In genomic region chr12:459050-459429, GRCh38 we compare ENCODE assay signal across 8 cellular contexts. TPM values are rescaled to one million over a fixed set of nuclear protein-coding genes. Genes with fewer than 3 reads are reported as not detected.
DNase-seq lines count a peak whose midpoint lies in the region; TF ChIP-seq lines count a peak whose summit lies in the region.
"Had no signal": no experiment of that assay in that cellular context is flagged by ENCODE, and none has a peak within 500 bp of the region (broad histone marks: within the 10 kb centered on the region; RNA-seq: fewer than 3 reads in every experiment).

No MANE protein-coding gene starts in this region.

- H3K9ac ChIP-seq in HUES48 (ENCODE audit: low read depth, low read length) (no peak overlapping the region), iPS-20b (ENCODE audit: low read depth, low read length) (no peak overlapping the region)

- no peaks in the 10 kb centered on the region for H3K9me3 Mint-ChIP-seq in activated CD4-positive, alpha-beta memory T cell treated with anti-CD3 and anti-CD28 coated beads for 36 hours
- H3K9me3 Mint-ChIP-seq in HFFc6 = no peaks in the 10 kb centered on the region

- no peaks in the 10 kb centered on the region for H3K9me3 ChIP-seq in HUES48 (ENCODE audit: control insufficient read depth, insufficient read depth, low read length)
- no peaks in the 10 kb centered on the region for H3K9me3 ChIP-seq in iPS-20b (ENCODE audit: insufficient read depth, low read depth, low read length)
- H3K9me3 ChIP-seq in spleen = no peaks in the 10 kb centered on the region

- H3K4me3 Mint-ChIP-seq in activated CD4-positive, alpha-beta memory T cell treated with anti-CD3 and anti-CD28 coated beads for 36 hours = peak overlapping the region; percentile 74
- H3K4me3 Mint-ChIP-seq in HFFc6 = no peak overlapping the region

- H3K27me3 Mint-ChIP-seq in activated CD4-positive, alpha-beta memory T cell treated with anti-CD3 and anti-CD28 coated beads for 36 hours = peaks cover 18% of the 10 kb centered on the region
- peaks cover 45% of the 10 kb centered on the region for H3K27me3 Mint-ChIP-seq in HFFc6 (ENCODE audit: insufficient read depth)

- TF ChIP-seq POLR2A in spleen (IDR thresholded peaks at IDR 0.05) = no peak

- CTCF ChIA-PET in activated CD4-positive, alpha-beta memory T cell treated with anti-CD3 and anti-CD28 coated beads for 36 hours (lab: Charles Lee) = interaction anchor here (1.3 to 13.6 kb wide), 2 partner anchors 11 to 89 kb away, joined by 3 to 136 read pairs; no protein-coding TSS in a partner anchor
- CTCF ChIA-PET in HEK293T (lab: Yijun Ruan, JAX) = interaction anchor here (0.7 kb wide), 1 partner anchor 750 kb away, joined by 3 read pairs; no protein-coding TSS in a partner anchor

- H3K36me3 ChIP-seq in HUES48 (ENCODE audit: control insufficient read depth, insufficient read depth, low read length) (no peaks in the 10 kb centered on the region), iPS-20b (ENCODE audit: insufficient read depth, low read depth, low read length) (no peaks in the 10 kb centered on the region), spleen (no peaks in the 10 kb centered on the region)

- no peaks in the 10 kb centered on the region for H3K4me1 ChIP-seq in HUES48 (ENCODE audit: control insufficient read depth, insufficient read depth, low read length)
- H3K4me1 ChIP-seq in iPS-20b (ENCODE audit: insufficient read depth, low read length) = no peaks in the 10 kb centered on the region
- H3K4me1 ChIP-seq in spleen = peaks cover 5 to 22% (median 17%) of the 10 kb centered on the region in 6 donors

- H3K27ac ChIP-seq in HUES48 (ENCODE audit: low read depth, low read length) (no peak overlapping the region), iPS-20b (ENCODE audit: low read length) (no peak overlapping the region), spleen (no peak overlapping the region)

- 55 to 73% (median 68%) methylated on average over 5 of the region's 5 CpGs for WGBS in spleen, 5 donors

- peaks cover 38% of the 10 kb centered on the region for H3K27me3 ChIP-seq in HUES48 (ENCODE audit: control insufficient read depth, insufficient read depth, low read length)
- H3K27me3 ChIP-seq in iPS-20b (ENCODE audit: insufficient read depth, low read length) = peaks cover 60% of the 10 kb centered on the region
- H3K27me3 ChIP-seq in spleen (replicated peaks in 1 of 7) = peaks cover 0 to 72% (median 36%) of the 10 kb centered on the region in 7 donors

- H3K4me3 ChIP-seq in HUES48 (ENCODE audit: low read depth, low read length) (peak overlapping the region; percentile 73), iPS-20b (ENCODE audit: low read length) (peak overlapping the region; percentile 81), spleen (peak overlapping the region in 5 of 8 donors; percentile 38 to 78 (median 54))

- no peaks in the 10 kb centered on the region for H3K36me3 Mint-ChIP-seq in activated CD4-positive, alpha-beta memory T cell treated with anti-CD3 and anti-CD28 coated beads for 36 hours
- H3K36me3 Mint-ChIP-seq in HFFc6 (ENCODE audit: low read depth) = no peaks in the 10 kb centered on the region; the same call in 1 of the 2 replicates

- H3K27ac Mint-ChIP-seq in activated CD4-positive, alpha-beta memory T cell treated with anti-CD3 and anti-CD28 coated beads for 36 hours = no peak overlapping the region
- H3K27ac Mint-ChIP-seq in HFFc6 = no peak overlapping the region

- TF ChIP-seq CTCF in spleen (IDR thresholded peaks at IDR 0.05 in 8 of 11, conservative IDR thresholded peaks at IDR 0.05 in 3 of 11) (no peak), HFFc6 (IDR thresholded peaks at IDR 0.05) (no peak)

- intact Hi-C loops in activated CD4-positive, alpha-beta memory T cell treated with anti-CD3 and anti-CD28 coated beads for 36 hours (cut with micrococcal nuclease) = no loop called here
- intact Hi-C loops in spleen (cut with DNase I; ENCODE audit: low total_unique reads) = loop anchor here (5.0 kb wide), 1 partner anchor 88 kb away; no protein-coding TSS in a partner anchor

- peaks cover 15% of the 10 kb centered on the region for H3K4me1 Mint-ChIP-seq in activated CD4-positive, alpha-beta memory T cell treated with anti-CD3 and anti-CD28 coated beads for 36 hours (ENCODE audit: low read depth)
- peaks cover 5% of the 10 kb centered on the region; the same call in 1 of the 2 replicates for H3K4me1 Mint-ChIP-seq in HFFc6 (ENCODE audit: low read depth)

- no peak for DNase-seq in activated CD4-positive, alpha-beta memory T cell treated with anti-CD3 and anti-CD28 coated beads for 36 hours
- DNase-seq in spleen (no peak), HFFc6 (no peak), HEK293T (ENCODE audit: extremely low spot score) (no peak), T-helper 9 cell (no peak)
- DNase-seq: kidney glomerular epithelial cell had no signal

- POLR2A ChIA-PET in activated CD4-positive, alpha-beta memory T cell treated with anti-CD3 and anti-CD28 coated beads for 36 hours (lab: Charles Lee) = no interaction called here
- POLR2A ChIA-PET in HEK293T (lab: Yijun Ruan, JAX) = no interaction called here

TF ChIP-seq in HEK293T, 16 proteins besides CTCF, POLR2A, EP300 and RAD21:
- TF ChIP-seq L3MBTL2 (conservative IDR thresholded peaks at IDR 0.05) (no peak), HDGF (IDR thresholded peaks at IDR 0.05; ENCODE audit: borderline replicate concordance) (no peak), FOXK2 (IDR thresholded peaks at IDR 0.05) (no peak), BHLHE40 (IDR thresholded peaks at IDR 0.05; ENCODE audit: borderline replicate concordance) (no peak), PKNOX1 (IDR thresholded peaks at IDR 0.05) (no peak), CTBP1 (IDR thresholded peaks at IDR 0.05; ENCODE audit: borderline replicate concordance) (no peak), ELF4 (IDR thresholded peaks at IDR 0.05) (no peak), SP1 (IDR thresholded peaks at IDR 0.05) (no peak), ZNF384 (IDR thresholded peaks at IDR 0.05) (no peak), NFRKB (IDR thresholded peaks at IDR 0.05) (no peak), FOXA1 (IDR thresholded peaks at IDR 0.05) (no peak), TARDBP (IDR thresholded peaks at IDR 0.05) (no peak), LEF1 (IDR thresholded peaks at IDR 0.05; ENCODE audit: borderline replicate concordance) (no peak), FOXM1 (IDR thresholded peaks at IDR 0.05; ENCODE audit: borderline replicate concordance) (no peak)

RNA-seq across cellular contexts. Expression of gene B4GALNT3, which starts 0.7 kb away (rescaled TPM):
- 1 to 10 TPM; 1.2 to 1.9 TPM for total RNA-seq in activated CD4-positive, alpha-beta memory T cell treated with anti-CD3 and anti-CD28 coated beads for 36 hours
- total RNA-seq in spleen = 1 to 10 TPM in 5 of 7 donors, under 1 TPM in 2; 0.28 to 2.0 (median 1.4) TPM
- 1 to 10 TPM in 2 of 3 donors, under 1 TPM in 1; 0.76 to 1.8 (median 1.6) TPM for polyA plus RNA-seq in spleen
- total RNA-seq in HFFc6 (2021; fragmentation: NEBNext Ultra II Directional; extraction: Animal tissue kit (Norgen Biotek cat#: 25700)) = not detected

RNA-seq across cellular contexts. Expression of gene CCDC77, which starts 57.6 kb away (rescaled TPM):
- 10 to 100 TPM; 14.4 to 14.7 TPM for total RNA-seq in activated CD4-positive, alpha-beta memory T cell treated with anti-CD3 and anti-CD28 coated beads for 36 hours
- 10 to 100 TPM in 5 of 7 donors, 1 to 10 TPM in 2; 9.1 to 17.9 (median 11.7) TPM for total RNA-seq in spleen
- 1 to 10 TPM; 6.5 to 7.1 (median 6.6) TPM for polyA plus RNA-seq in spleen
- total RNA-seq in HFFc6 (2021; fragmentation: NEBNext Ultra II Directional; extraction: Animal tissue kit (Norgen Biotek cat#: 25700)) = 10 to 100 TPM in 5 of 6 experiments, 1 to 10 TPM in 1; 7.7 to 12.6 (median 11.6) TPM
